1 cellular context compared by ENCODE assay signal in the genomic region with DNA sequence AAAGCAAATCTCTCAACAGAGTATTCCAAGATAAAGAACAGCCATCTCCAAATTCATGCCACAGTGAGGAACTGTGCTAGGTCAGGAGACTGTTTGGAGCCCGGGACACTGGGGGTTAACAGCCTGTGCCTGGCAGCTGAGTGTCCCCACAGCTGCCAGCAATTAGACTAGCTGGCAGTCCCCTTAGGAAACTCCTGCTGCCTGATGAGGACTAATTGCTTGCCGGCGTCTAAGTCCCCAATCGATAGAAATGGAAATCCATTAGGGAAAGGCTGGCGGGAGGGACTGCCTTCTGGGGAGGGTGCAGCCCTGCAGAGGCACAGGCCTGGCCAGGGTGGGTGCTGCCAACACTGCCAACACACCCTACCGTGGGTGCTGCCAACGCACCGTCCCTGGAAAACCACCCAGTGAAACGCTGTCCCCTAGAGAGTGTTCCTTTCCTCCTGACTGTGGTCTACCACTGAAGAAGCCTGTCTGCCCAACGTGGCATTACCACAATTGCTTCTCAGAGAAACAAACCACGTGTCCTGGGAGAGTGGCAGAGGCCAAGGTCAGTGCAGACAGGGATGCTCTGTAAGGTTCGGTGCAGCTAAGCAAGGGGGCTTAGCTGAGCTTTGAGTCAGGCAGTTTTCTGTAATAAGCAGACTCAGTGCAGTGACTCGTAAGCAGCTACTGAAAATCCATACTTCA.
TF ChIP-seq lines count a peak whose summit lies in the region.

No MANE protein-coding gene starts in this region.

TF ChIP-seq in IMR-90, 13 proteins besides CTCF, POLR2A, EP300 and RAD21 (continued from another document):
- TF ChIP-seq, protein P1, sequence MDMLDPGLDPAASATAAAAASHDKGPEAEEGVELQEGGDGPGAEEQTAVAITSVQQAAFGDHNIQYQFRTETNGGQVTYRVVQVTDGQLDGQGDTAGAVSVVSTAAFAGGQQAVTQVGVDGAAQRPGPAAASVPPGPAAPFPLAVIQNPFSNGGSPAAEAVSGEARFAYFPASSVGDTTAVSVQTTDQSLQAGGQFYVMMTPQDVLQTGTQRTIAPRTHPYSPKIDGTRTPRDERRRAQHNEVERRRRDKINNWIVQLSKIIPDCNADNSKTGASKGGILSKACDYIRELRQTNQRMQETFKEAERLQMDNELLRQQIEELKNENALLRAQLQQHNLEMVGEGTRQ (IDR thresholded peaks at IDR 0.05; ENCODE audit: low read depth, low read length): no peak
